ENCODE assay signal across 8 cellular contexts in the genomic region with DNA sequence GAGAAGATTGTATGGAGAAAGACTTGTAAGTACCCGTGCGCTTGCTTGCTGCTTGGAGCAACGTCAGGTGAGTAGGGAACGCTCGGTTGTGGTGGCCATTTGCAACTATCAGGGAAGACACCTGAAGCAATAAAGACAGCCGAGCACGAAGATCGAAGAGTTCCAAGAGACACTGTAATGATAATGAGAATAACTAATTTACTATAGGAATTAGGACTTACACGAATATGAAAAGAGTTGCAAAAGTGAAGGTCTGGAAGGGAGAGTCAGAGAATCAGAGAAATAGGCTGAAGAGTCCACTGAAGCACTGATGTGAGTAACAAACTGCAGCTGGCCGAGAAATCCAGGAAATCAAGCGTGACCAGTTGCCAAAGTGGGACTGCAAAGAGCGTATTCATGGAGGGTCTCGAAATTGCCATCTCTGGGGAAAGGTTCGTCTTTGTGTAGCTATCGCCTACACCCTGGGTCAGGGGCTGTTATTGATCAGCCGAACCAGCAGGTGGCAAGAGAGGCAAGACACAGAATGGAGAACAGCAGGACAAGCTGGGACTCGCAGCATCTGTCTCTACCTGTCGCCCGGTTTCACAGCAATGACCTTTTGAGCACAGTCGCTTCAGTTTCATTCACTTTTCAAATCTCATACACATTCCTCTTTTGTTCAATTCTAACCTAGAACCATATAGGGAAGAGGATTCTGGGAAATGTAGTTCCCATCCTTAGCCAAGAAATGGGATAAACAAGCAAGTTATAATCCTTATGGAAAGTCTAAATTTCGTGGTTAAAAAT. TPM values are rescaled to one million over a fixed set of nuclear protein-coding genes. Genes with fewer than 3 reads are reported as not detected.
DNase-seq lines count a peak whose midpoint lies in the region; ATAC-seq and TF ChIP-seq lines count a peak whose summit lies in the region.

No MANE protein-coding gene starts in this region.

- H3K4me3 ChIP-seq in GM12865 (ENCODE audit: low read depth, low read length) (peak overlapping the region; percentile 72), urinary bladder (ENCODE audit: low read depth, low read length) (peak overlapping the region; percentile 17)

- peak; percentile 93 for TF ChIP-seq CTCF in GM12865 (IDR thresholded peaks at IDR 0.05; ENCODE audit: insufficient read depth, low read depth, low read length, missing control alignments)

- no peaks in the 10 kb centered on the region for H3K36me3 ChIP-seq in urinary bladder (ENCODE audit: insufficient read depth)

- 2% methylated on average over 21 of the region's 21 CpGs for WGBS in urinary bladder

- DNase-seq in GM12865 (ENCODE audit: low read depth), result peak; percentile 90
- DNase-seq in NAMALWA (ENCODE audit: low spot score), result peak; percentile 92
- DNase-seq in SKM-1 (lab: John Stamatoyannopoulos, UW; ENCODE audit: unreplicated experiment), result peak; percentile 14
- DNase-seq in activated naive CD8-positive, alpha-beta T cell treated with anti-CD3 and anti-CD28 coated beads, Interleukin-2, amount 10 ng/mL, durations not matched to agents 7 days and 5 days, result peak; percentile 64
- peak; percentile 80 for DNase-seq in cardiac septum (ENCODE audit: low spot score)
- peak; percentile 38 to 94 (median 74) for DNase-seq in posterior cingulate gyrus

- peak overlapping the region; percentile 38 for H3K27ac Mint-ChIP-seq in activated naive CD8-positive, alpha-beta T cell treated with anti-CD3 and anti-CD28 coated beads, Interleukin-2, amount 10 ng/mL, durations not matched to agents 7 days and 5 days

- H3K27ac ChIP-seq in urinary bladder (ENCODE audit: low read depth), result no peak overlapping the region

- H3K4me1 ChIP-seq in urinary bladder (ENCODE audit: insufficient read depth), result no peaks in the 10 kb centered on the region

- intact Hi-C loops in cardiac septum (cut with DNase I), result loop anchor here (2.0 kb wide), 1 partner anchor 164 kb away; no protein-coding TSS in a partner anchor
- intact Hi-C loops in posterior cingulate gyrus (cut with DNase I), result loop anchor here (1.0 kb wide), 2 partner anchors 37 to 166 kb away; partner anchors contain the start of gene PHF3

- peak; percentile 100 for ATAC-seq in HG02588 (IDR thresholded peaks at IDR 0.05; ENCODE audit: unreplicated experiment)
- peak; percentile 100 for ATAC-seq in activated naive CD8-positive, alpha-beta T cell treated with anti-CD3 and anti-CD28 coated beads, Interleukin-2, amount 10 ng/mL, durations not matched to agents 7 days and 5 days (ENCODE audit: low read depth)

- H3K9me3 Mint-ChIP-seq in activated naive CD8-positive, alpha-beta T cell treated with anti-CD3 and anti-CD28 coated beads, Interleukin-2, amount 10 ng/mL, durations not matched to agents 7 days and 5 days, result no peaks in the 10 kb centered on the region

- no peaks in the 10 kb centered on the region for H3K36me3 Mint-ChIP-seq in activated naive CD8-positive, alpha-beta T cell treated with anti-CD3 and anti-CD28 coated beads, Interleukin-2, amount 10 ng/mL, durations not matched to agents 7 days and 5 days

- H3K27me3 Mint-ChIP-seq in activated naive CD8-positive, alpha-beta T cell treated with anti-CD3 and anti-CD28 coated beads, Interleukin-2, amount 10 ng/mL, durations not matched to agents 7 days and 5 days, result peaks cover 12% of the 10 kb centered on the region

- POLR2A ChIA-PET in activated naive CD8-positive, alpha-beta T cell treated with anti-CD3 and anti-CD28 coated beads, Interleukin-2, amount 10 ng/mL, durations not matched to agents 7 days and 5 days (lab: Charles Lee), result interaction anchor here (0.7 to 2.0 kb wide), 5 partner anchors 25 to 246 kb away, joined by 3 to 5 read pairs (median 4); partner anchors contain the start of gene PHF3

- H3K4me1 Mint-ChIP-seq in activated naive CD8-positive, alpha-beta T cell treated with anti-CD3 and anti-CD28 coated beads, Interleukin-2, amount 10 ng/mL, durations not matched to agents 7 days and 5 days, result peaks cover 20% of the 10 kb centered on the region

- peak overlapping the region; percentile 88 for H3K4me3 Mint-ChIP-seq in activated naive CD8-positive, alpha-beta T cell treated with anti-CD3 and anti-CD28 coated beads, Interleukin-2, amount 10 ng/mL, durations not matched to agents 7 days and 5 days

RNA-seq across cellular contexts. Expression of gene PTP4A1, which starts 26.2 kb away (rescaled TPM):
- total RNA-seq in activated naive CD8-positive, alpha-beta T cell treated with anti-CD3 and anti-CD28 coated beads, Interleukin-2, amount 10 ng/mL, durations not matched to agents 7 days and 5 days, result 10 to 100 TPM; 65.2 to 66.4 TPM
- total RNA-seq in cardiac septum, result 42.6 TPM
- 63.4 TPM for total RNA-seq in urinary bladder
- 19.1 TPM for polyA plus RNA-seq in urinary bladder

RNA-seq across cellular contexts. Expression of gene PHF3, which starts 37.2 kb away (rescaled TPM):
- 10 to 100 TPM; 66.2 to 69.5 TPM for total RNA-seq in activated naive CD8-positive, alpha-beta T cell treated with anti-CD3 and anti-CD28 coated beads, Interleukin-2, amount 10 ng/mL, durations not matched to agents 7 days and 5 days
- total RNA-seq in cardiac septum, result 38.8 TPM
- total RNA-seq in urinary bladder, result 124 TPM
- 21.9 TPM for polyA plus RNA-seq in urinary bladder

Comparison
In these comparisons a context has a peak if more than half of its experiments do, and no peak if none do; other contexts are left out.
1. DNase-seq: peak in every context shown above with its lines; median percentile 92 in NAMALWA; 90 in GM12865; 80 in cardiac septum; 74 in posterior cingulate gyrus; 64 in activated naive CD8-positive, alpha-beta T cell treated with anti-CD3 and anti-CD28 coated beads, Interleukin-2, amount 10 ng/mL, durations not matched to agents 7 days and 5 days; 14 in SKM-1.